2 cellular contexts compared by ENCODE assay signal in the genomic region with DNA sequence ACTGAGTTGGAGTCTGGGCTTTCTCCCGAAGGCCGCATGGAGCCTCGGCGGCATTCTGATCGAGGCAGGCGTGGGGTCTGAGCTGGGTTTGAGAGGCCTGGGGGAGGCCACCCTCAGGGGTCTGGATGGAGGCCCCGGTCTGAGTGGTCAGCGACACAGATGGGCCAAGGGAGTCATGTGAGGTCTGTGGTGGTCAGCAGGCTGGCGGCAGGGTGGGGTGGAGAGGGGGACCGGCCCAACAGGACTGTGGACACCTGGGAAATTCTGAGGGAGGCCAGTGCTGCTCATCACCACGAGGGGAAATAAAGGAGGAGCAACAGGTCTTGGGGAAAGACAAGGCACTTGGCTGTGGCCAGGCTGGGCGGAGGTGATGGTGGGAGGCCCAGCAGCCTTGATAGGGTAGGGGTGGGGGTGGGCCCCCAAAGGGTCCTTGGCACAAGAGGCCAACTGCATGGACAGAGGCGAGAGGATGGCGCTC.
A peak's percentile ranks its signal among the peaks of the same experiment; 100 is the strongest.
TF ChIP-seq lines count a peak whose summit lies in the region.

No MANE protein-coding gene starts in this region.

TF ChIP-seq in HepG2, 621 proteins besides CTCF, POLR2A, EP300 and RAD21:
- TF ChIP-seq, protein P1, sequence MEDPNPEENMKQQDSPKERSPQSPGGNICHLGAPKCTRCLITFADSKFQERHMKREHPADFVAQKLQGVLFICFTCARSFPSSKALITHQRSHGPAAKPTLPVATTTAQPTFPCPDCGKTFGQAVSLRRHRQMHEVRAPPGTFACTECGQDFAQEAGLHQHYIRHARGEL (CRISPR knock-in tag; IDR thresholded peaks at IDR 0.05) = no peak
- TF ChIP-seq NRL (CRISPR knock-in tag; IDR thresholded peaks at IDR 0.05; ENCODE audit: borderline replicate concordance) (no peak), AGO2 (optimal IDR thresholded peaks at IDR 0.05; ENCODE audit: low read depth, low read length) (peak; percentile 54), FLYWCH1 (CRISPR knock-in tag; IDR thresholded peaks at IDR 0.05) (no peak)
TF ChIP-seq in HepG2: peak in this region for 1.

TF ChIP-seq in GM12878, 131 proteins besides CTCF, POLR2A, EP300 and RAD21:
- TF ChIP-seq, protein P2, sequence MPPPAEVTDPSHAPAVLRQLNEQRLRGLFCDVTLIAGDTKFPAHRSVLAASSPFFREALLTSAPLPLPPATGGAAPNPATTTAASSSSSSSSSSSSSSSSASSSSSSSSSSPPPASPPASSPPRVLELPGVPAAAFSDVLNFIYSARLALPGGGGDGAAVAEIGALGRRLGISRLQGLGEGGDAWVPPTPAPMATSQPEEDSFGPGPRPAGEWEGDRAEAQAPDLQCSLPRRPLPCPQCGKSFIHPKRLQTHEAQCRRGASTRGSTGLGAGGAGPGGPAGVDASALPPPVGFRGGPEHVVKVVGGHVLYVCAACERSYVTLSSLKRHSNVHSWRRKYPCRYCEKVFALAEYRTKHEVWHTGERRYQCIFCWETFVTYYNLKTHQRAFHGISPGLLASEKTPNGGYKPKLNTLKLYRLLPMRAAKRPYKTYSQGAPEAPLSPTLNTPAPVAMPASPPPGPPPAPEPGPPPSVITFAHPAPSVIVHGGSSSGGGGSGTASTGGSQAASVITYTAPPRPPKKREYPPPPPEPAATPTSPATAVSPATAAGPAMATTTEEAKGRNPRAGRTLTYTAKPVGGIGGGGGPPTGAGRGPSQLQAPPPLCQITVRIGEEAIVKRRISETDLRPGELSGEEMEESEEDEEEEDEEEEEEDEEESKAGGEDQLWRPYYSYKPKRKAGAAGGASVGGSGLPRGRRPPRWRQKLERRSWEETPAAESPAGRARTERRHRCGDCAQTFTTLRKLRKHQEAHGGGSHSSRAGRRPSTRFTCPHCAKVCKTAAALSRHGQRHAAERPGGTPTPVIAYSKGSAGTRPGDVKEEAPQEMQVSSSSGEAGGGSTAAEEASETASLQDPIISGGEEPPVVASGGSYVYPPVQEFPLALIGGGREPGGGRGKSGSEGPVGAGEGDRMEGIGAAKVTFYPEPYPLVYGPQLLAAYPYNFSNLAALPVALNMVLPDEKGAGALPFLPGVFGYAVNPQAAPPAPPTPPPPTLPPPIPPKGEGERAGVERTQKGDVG (CRISPR knock-in tag; IDR thresholded peaks at IDR 0.05) = no peak
- no peak for TF ChIP-seq SUZ12 (IDR thresholded peaks at IDR 0.05; ENCODE audit: unreplicated experiment)
- TF ChIP-seq, protein P3, sequence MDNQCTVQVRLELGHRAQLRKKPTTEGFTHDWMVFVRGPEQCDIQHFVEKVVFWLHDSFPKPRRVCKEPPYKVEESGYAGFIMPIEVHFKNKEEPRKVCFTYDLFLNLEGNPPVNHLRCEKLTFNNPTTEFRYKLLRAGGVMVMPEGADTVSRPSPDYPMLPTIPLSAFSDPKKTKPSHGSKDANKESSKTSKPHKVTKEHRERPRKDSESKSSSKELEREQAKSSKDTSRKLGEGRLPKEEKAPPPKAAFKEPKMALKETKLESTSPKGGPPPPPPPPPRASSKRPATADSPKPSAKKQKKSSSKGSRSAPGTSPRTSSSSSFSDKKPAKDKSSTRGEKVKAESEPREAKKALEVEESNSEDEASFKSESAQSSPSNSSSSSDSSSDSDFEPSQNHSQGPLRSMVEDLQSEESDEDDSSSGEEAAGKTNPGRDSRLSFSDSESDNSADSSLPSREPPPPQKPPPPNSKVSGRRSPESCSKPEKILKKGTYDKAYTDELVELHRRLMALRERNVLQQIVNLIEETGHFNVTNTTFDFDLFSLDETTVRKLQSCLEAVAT (IDR thresholded peaks at IDR 0.05) = no peak
- no peak for TF ChIP-seq CBX3 (IDR thresholded peaks at IDR 0.05; ENCODE audit: borderline replicate concordance, low read depth)
- TF ChIP-seq MYB (IDR thresholded peaks at IDR 0.05; ENCODE audit: borderline replicate concordance, low read depth, low read length) = no peak
- TF ChIP-seq MXI1 (IDR thresholded peaks at IDR 0.05; ENCODE audit: low read depth, low read length) = no peak
